In genomic region chr19:15629003-15629880, GRCh38 we compare ENCODE assay signal across 8 cellular contexts. TPM values are rescaled to one million over a fixed set of nuclear protein-coding genes. Genes with fewer than 3 reads are reported as not detected.
DNase-seq lines count a peak whose midpoint lies in the region; ATAC-seq, FAIRE-seq and TF ChIP-seq lines count a peak whose summit lies in the region.

No MANE protein-coding gene starts in this region.

- H3K36me3 ChIP-seq in lung (ENCODE audit: control insufficient read depth in 2 of 2, insufficient read depth in 2 of 2, low read length in 2 of 2), result no peaks in the 10 kb centered on the region

- peaks cover 5% of the 10 kb centered on the region; the same call in 1 of the 2 replicates for H3K9me3 ChIP-seq in AG04450 (ENCODE audit: control insufficient read depth, insufficient read depth, low read length)
- no peaks in the 10 kb centered on the region for H3K9me3 ChIP-seq in lung (ENCODE audit: control insufficient read depth in 2 of 2, insufficient read depth in 1 of 2, low read length in 1 of 2)

- DNase-seq in AG04450 (ENCODE audit: low read depth, low spot score), result peak; percentile 2
- peak; percentile 75 for DNase-seq in GM19239 (ENCODE audit: insufficient read length, low spot score)
- DNase-seq in NCI-H748 treated with DMSO at 0.1 percent for 48 hours (lab: John Stamatoyannopoulos, UW), result peak; percentile 10
- DNase-seq in activated CD4-positive, alpha-beta T cell treated with anti-CD3 and anti-CD28 coated beads, Interleukin-2, amount 50 U/mL, for 48 hours, result peak; percentile 93
- DNase-seq in ecto neural progenitor cell (ENCODE audit: low spot score), result peak; percentile 80
- peak; percentile 83 for DNase-seq in lung (ENCODE audit: low spot score)
- peak; percentile 91 for DNase-seq in stimulated activated CD8-positive, alpha-beta memory T cell treated with anti-CD3 and anti-CD28 coated beads, Interleukin-15, amount 100 ng/mL, for 1 hour (ENCODE audit: low read depth)

- no peak overlapping the region for H3K27ac ChIP-seq in AG04450 (ENCODE audit: low read depth, low read length)
- H3K27ac ChIP-seq in lung (ENCODE audit: low read depth in 1 of 2, low read length in 1 of 2), result no peak overlapping the region

- CTCF ChIA-PET in AG04450 (lab: Charles Lee), result interaction anchor here (0.6 to 1.1 kb wide), 5 partner anchors 133 to 753 kb away, joined by 3 to 7 read pairs (median 3); no protein-coding TSS in a partner anchor

- POLR2A ChIA-PET in AG04450 (lab: Yijun Ruan, JAX), result no interaction called here

- no peaks in the 10 kb centered on the region for H3K4me1 ChIP-seq in lung (ENCODE audit: control insufficient read depth in 2 of 2, insufficient read depth in 2 of 2, low read length in 2 of 2)

- 6 to 14% methylated on average over 25 of the region's 25 CpGs for WGBS in lung, 2 donors

- H3K27me3 ChIP-seq in AG04450 (ENCODE audit: control insufficient read depth, insufficient read depth, low read length), result no peaks in the 10 kb centered on the region
- no peaks in the 10 kb centered on the region for H3K27me3 ChIP-seq in lung (ENCODE audit: control insufficient read depth, insufficient read depth)

- peak; percentile 82 for FAIRE-seq in GM19239 (lab: Jason Lieb, UNC)

- H3K4me3 ChIP-seq in AG04450 (ENCODE audit: low read depth, low read length) (no peak overlapping the region), lung (no peak overlapping the region)

- ATAC-seq in lung (ENCODE audit: insufficient read depth, low FRiP score) (no peak), HG02623 (IDR thresholded peaks at IDR 0.05; ENCODE audit: unreplicated experiment) (no peak)

- TF ChIP-seq CTCF in AG04450 (IDR thresholded peaks at IDR 0.05; ENCODE audit: low read depth, low read length) (peak; percentile 83), lung (IDR thresholded peaks at IDR 0.05; ENCODE audit: control extremely low read depth, extremely low read depth) (peak; percentile 90)

RNA-seq across cellular contexts. Expression of gene CYP4F3, which starts 11.5 kb away (rescaled TPM):
- polyA plus RNA-seq in AG04450 (2011; rRNA removed) (0.11 TPM in 1 of 2 replicates, not detected in the other), lung (1 to 10 TPM in 1 of 2 donors, under 1 TPM in 1; 0.20 to 1.4 TPM)
- polyA minus RNA-seq in AG04450 (2011; rRNA and poly(A)+ RNA removed), result not detected in 2 replicates
- 1 to 10 TPM; 1.1 to 1.7 TPM for total RNA-seq in lung

RNA-seq across cellular contexts. Expression of gene CYP4F8, which starts 14.2 kb away (rescaled TPM):
- polyA plus RNA-seq in AG04450 (2011; rRNA removed), result not detected in 2 replicates
- polyA minus RNA-seq in AG04450 (2011; rRNA and poly(A)+ RNA removed), result not detected in 2 replicates
- total RNA-seq in lung, result not detected
- polyA plus RNA-seq in lung, result not detected

RNA-seq across cellular contexts. Expression of gene CYP4F12, which starts 43.6 kb away (rescaled TPM):
- polyA plus RNA-seq in AG04450 (2011; rRNA removed) (not detected in 2 replicates), lung (1 to 10 TPM in 1 of 2 donors, under 1 TPM in 1; 0.85 to 2.3 TPM)
- not detected in 2 replicates for polyA minus RNA-seq in AG04450 (2011; rRNA and poly(A)+ RNA removed)
- 1 to 10 TPM; 4.0 to 4.2 TPM for total RNA-seq in lung

Comparison
In these comparisons a context has a peak if more than half of its experiments do, and no peak if none do; other contexts are left out.
1. DNase-seq: peak in every context shown above with its lines; median percentile 93 in activated CD4-positive, alpha-beta T cell treated with anti-CD3 and anti-CD28 coated beads, Interleukin-2, amount 50 U/mL, for 48 hours; 91 in stimulated activated CD8-positive, alpha-beta memory T cell treated with anti-CD3 and anti-CD28 coated beads, Interleukin-15, amount 100 ng/mL, for 1 hour; 83 in lung; 80 in ecto neural progenitor cell; 75 in GM19239; 10 in NCI-H748 treated with DMSO at 0.1 percent for 48 hours; 2 in AG04450.